ENCODE assay signal across 12 cellular contexts in the genomic region with DNA sequence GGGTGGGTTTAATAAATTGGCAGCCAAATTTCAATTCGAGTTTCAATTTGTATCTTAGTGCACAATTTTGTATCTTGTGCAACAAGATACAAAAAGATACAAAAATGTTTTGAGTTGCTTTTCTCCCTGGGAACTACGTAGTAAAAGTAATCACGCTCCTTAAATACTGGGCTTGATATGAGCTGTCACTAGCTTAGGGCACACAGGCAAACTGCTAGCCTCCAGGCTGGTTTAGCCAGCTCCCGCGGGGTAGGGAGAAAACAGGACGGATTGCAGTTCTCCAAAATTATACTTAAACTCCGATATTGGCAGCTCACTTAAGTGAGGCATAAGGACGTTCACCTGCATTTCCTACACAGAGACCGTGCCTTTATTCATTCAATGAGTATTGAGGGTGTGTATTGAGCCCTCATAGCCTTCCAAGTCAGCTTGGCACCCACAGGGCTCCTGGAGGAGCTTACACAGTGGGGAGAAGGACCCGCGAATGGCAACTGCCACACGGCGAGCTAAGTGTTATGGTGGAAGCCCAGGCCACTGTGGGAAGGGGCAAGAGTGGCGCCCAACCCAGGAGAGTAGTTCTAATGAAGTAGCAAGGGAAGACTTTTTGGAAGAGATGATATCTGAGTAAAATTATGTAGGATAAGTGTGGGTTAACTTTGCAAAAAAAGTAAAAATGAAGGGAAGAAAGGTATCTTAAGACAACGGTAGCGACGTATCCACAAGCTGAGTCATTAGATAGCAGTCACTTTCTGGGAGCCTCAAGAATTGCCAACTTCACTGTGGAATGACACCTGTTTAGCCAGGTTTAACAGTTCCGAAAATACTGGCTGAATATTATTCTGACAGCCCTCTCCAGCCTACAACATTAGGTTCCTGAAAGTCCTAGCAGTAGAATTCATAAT. TPM values are rescaled to one million over a fixed set of nuclear protein-coding genes. Genes with fewer than 3 reads are reported as not detected.
DNase-seq lines count a peak whose midpoint lies in the region; ATAC-seq, FAIRE-seq and TF ChIP-seq lines count a peak whose summit lies in the region.
"Had no signal": no experiment of that assay in that cellular context is flagged by ENCODE, and none has a peak within 500 bp of the region (broad histone marks: within the 10 kb centered on the region; RNA-seq: fewer than 3 reads in every experiment).

No MANE protein-coding gene starts in this region.

- H4K91ac ChIP-seq in H1 (replicated peaks; ENCODE audit: insufficient read length, low read length) = no peak overlapping the region

- H3K9me3 ChIP-seq in OCI-LY1 (ENCODE audit: low read length) (no peaks in the 10 kb centered on the region), H1 (ENCODE audit: insufficient read depth in 2 of 2, low read depth in 1 of 2, low read length in 1 of 2) (no peaks in the 10 kb centered on the region), psoas muscle (no peaks in the 10 kb centered on the region)
- H3K9me3 ChIP-seq: HAP-1 had no signal

- TF ChIP-seq EP300 in H1 (IDR thresholded peaks at IDR 0.05; ENCODE audit: borderline replicate concordance in 1 of 2, low read depth in 2 of 2, low read length in 2 of 2) = no peak

- DNase-seq in GM12864 (ENCODE audit: low read depth) (no peak), H1 (ENCODE audit: low read depth in 1 of 2, low spot score in 2 of 2) (no peak), psoas muscle (no peak), NCI-H146 treated with DMSO at 0.1 percent for 48 hours (lab: John Stamatoyannopoulos, UW; ENCODE audit: unreplicated experiment) (no peak), glomerular visceral epithelial cell (ENCODE audit: extremely low spot score) (no peak), sciatic nerve (ENCODE audit: low spot score) (no peak)
- DNase-seq: effector CD8-positive, alpha-beta T cell; stimulated activated CD4-positive, alpha-beta T cell treated with anti-CD3 and anti-CD28 coated beads, Interleukin-2, amount 100 ng/mL, for 24 hours had no signal

- H4K20me1 ChIP-seq in OCI-LY1 (ENCODE audit: insufficient read depth, low read length) (no peaks in the 10 kb centered on the region), H1 (replicated peaks in 1 of 2; ENCODE audit: control insufficient read depth in 1 of 2, insufficient read depth in 2 of 2, low read length in 2 of 2) (no peaks in the 10 kb centered on the region)

- H3K4me1 ChIP-seq in OCI-LY1 (ENCODE audit: insufficient read depth, low read length, severe bottlenecking) (peaks cover 73% of the 10 kb centered on the region), H1 (replicated peaks in 1 of 4; ENCODE audit: control insufficient read depth in 3 of 4, insufficient read depth in 4 of 4, low read length in 3 of 4) (peaks cover 0 to 3% (median 1%) of the 10 kb centered on the region in 4 experiments; a peak in 3 of 7 replicates), psoas muscle (peaks cover 39% of the 10 kb centered on the region)

- H3K4me2 ChIP-seq in OCI-LY1 (ENCODE audit: low read length) (peak overlapping the region; percentile 74), H1 (ENCODE audit: insufficient read depth in 1 of 2, low read depth in 2 of 2, low read length in 2 of 2) (peak overlapping the region in 1 of 2 experiments; percentile 78; a peak in 2 of 4 replicates)

- CTCF ChIA-PET in H1 (lab: Charles Lee; ENCODE audit: partially characterized antibody) = interaction anchor here (1.0 to 1.7 kb wide), 6 partner anchors 13 to 91 kb away, joined by 3 to 8 read pairs (median 4); no protein-coding TSS in a partner anchor

- H3K23ac ChIP-seq in H1 (ENCODE audit: insufficient read length) = no peak overlapping the region

- H3K9ac ChIP-seq in OCI-LY1 (ENCODE audit: low read length) = peak overlapping the region; percentile 100
- H3K9ac ChIP-seq in H1 (replicated peaks in 1 of 4; ENCODE audit: extremely low read depth in 1 of 4, low read depth in 3 of 4, low read length in 3 of 4) = 0 out of 7 replicates have a peak overlapping the region, but pooled peaks of 1 of the 4 experiments have one; percentile 20

- H2AK5ac ChIP-seq in H1 (ENCODE audit: low read depth, low read length) = no peak overlapping the region

- H3K27me3 ChIP-seq in OCI-LY1 (ENCODE audit: insufficient read depth, low read length) = no peaks in the 10 kb centered on the region
- no peaks in the 10 kb centered on the region for H3K27me3 ChIP-seq in H1 (replicated peaks in 1 of 4; ENCODE audit: control insufficient read depth in 3 of 4, extremely low read depth in 1 of 4, insufficient read depth in 3 of 4, low read length in 3 of 4)
- no peaks in the 10 kb centered on the region for H3K27me3 ChIP-seq in psoas muscle (ENCODE audit: insufficient read depth in 3 of 3, low read length in 2 of 3)

- H3K79me1 ChIP-seq in H1 (ENCODE audit: low read depth, low read length) = no peaks in the 10 kb centered on the region

- H2BK15ac ChIP-seq in H1 (ENCODE audit: low read length) = no peak overlapping the region

- H2BK20ac ChIP-seq in H1 (ENCODE audit: low read length) = no peak overlapping the region

- POLR2A ChIA-PET in H1 (lab: Charles Lee; ENCODE audit: partially characterized antibody) = interaction anchor here (1.3 to 2.0 kb wide), 6 partner anchors 12 to 82 kb away, joined by 3 to 10 read pairs (median 8); no protein-coding TSS in a partner anchor

- H3K79me2 ChIP-seq in OCI-LY1 (ENCODE audit: insufficient read depth, low read length) (peaks cover 28% of the 10 kb centered on the region), H1 (ENCODE audit: control insufficient read depth in 1 of 2, insufficient read depth in 2 of 2, low read length in 2 of 2) (peaks cover 16 to 27% of the 10 kb centered on the region in 2 experiments)

- TF ChIP-seq CTCF in GM12864 (IDR thresholded peaks at IDR 0.05; ENCODE audit: low read depth, low read length, missing control alignments) (no peak), OCI-LY1 (IDR thresholded peaks at IDR 0.05; ENCODE audit: low read length) (no peak), H1 (IDR thresholded peaks at IDR 0.05; ENCODE audit: control extremely low read depth in 1 of 3, insufficient read depth in 1 of 3, low read depth in 1 of 3, low read length in 3 of 3) (no peak), psoas muscle (IDR thresholded peaks at IDR 0.05) (no peak)

- 0 out of 2 replicates have a peak, but pooled peaks cover 3% of the 10 kb centered on the region for H3F3A ChIP-seq in OCI-LY1 (ENCODE audit: insufficient read depth, low read length)

- H3K18ac ChIP-seq in H1 (ENCODE audit: extremely low read depth, low read length) = no peak overlapping the region

- TF ChIP-seq RAD21 in H1 (IDR thresholded peaks at IDR 0.05 in 1 of 2, conservative IDR thresholded peaks at IDR 0.05 in 1 of 2; ENCODE audit: low read depth in 2 of 2, low read length in 2 of 2) = no peak

- no peak overlapping the region for H3K4ac ChIP-seq in H1 (replicated peaks; ENCODE audit: insufficient read length, low read depth, low read length)

- ATAC-seq in psoas muscle (no peak), GM19324 (IDR thresholded peaks at IDR 0.05; ENCODE audit: low FRiP score, unreplicated experiment) (no peak), sciatic nerve (no peak)
- ATAC-seq: HepG2 had no signal

- H2BK5ac ChIP-seq in H1 (ENCODE audit: low read depth, low read length) = no peak overlapping the region; the same call in 1 of the 2 replicates

- no peak for TF ChIP-seq POLR2A in H1 (IDR thresholded peaks at IDR 0.05; ENCODE audit: control extremely low read depth in 1 of 2, low read depth in 2 of 2, low read length in 2 of 2)

- H2AFZ ChIP-seq in OCI-LY1 (ENCODE audit: low read length) (no peak overlapping the region), H1 (ENCODE audit: low read length) (no peak overlapping the region)

- H3K14ac ChIP-seq in H1 (ENCODE audit: insufficient read length) = no peak overlapping the region

- no peak for FAIRE-seq in H1 (lab: Jason Lieb, UNC)
- FAIRE-seq: HepG2 had no signal

- H3K36me3 ChIP-seq in OCI-LY1 (ENCODE audit: insufficient read depth, low read length) = peaks cover 21% of the 10 kb centered on the region
- H3K36me3 ChIP-seq in H1 (ENCODE audit: control insufficient read depth in 2 of 4, insufficient read depth in 4 of 4, low read length in 3 of 4) = peaks cover 0 to 3% (median 0%) of the 10 kb centered on the region in 4 experiments; a peak in 2 of 8 replicates
- peaks cover 0 to 7% of the 10 kb centered on the region in 2 donors for H3K36me3 ChIP-seq in psoas muscle (ENCODE audit: insufficient read depth in 1 of 2, low read depth in 1 of 2)

- WGBS in H1 (ENCODE audit: extremely low coverage in 1 of 2, insufficient coverage in 1 of 2, insufficient read length in 1 of 2, insufficient replicate concordance in 2 of 2, low coverage in 1 of 2, low lambda C conversion rate in 2 of 2, missing lambda C conversion rate in 1 of 2), 2 experiments = 79% methylated on average over 18 of the region's 18 CpGs; no CpG with 5 or more reads in 1 of the 2 experiments
- WGBS in psoas muscle, 3 donors = 51 to 63% (median 54%) methylated on average over 18 of the region's 18 CpGs

- H4K5ac ChIP-seq in H1 (ENCODE audit: insufficient read length, low read depth, low read length) = peak overlapping the region; percentile 31

- H3K27ac ChIP-seq in OCI-LY1 (ENCODE audit: low read depth, low read length, poor library complexity, severe bottlenecking) = peak overlapping the region; percentile 28
- no peak overlapping the region for H3K27ac ChIP-seq in H1 (ENCODE audit: low read depth, low read length)
- H3K27ac ChIP-seq in psoas muscle = peak overlapping the region; percentile 100

- H2BK120ac ChIP-seq in H1 (replicated peaks; ENCODE audit: low read depth, low read length) = no peak overlapping the region

- no peaks in the 10 kb centered on the region for H3K9me2 ChIP-seq in OCI-LY1 (ENCODE audit: low read depth, low read length)

- H4K8ac ChIP-seq in H1 (ENCODE audit: extremely low read depth, insufficient read depth, low read length) = peak overlapping the region; percentile 38; the same call in 1 of the 2 replicates

- no peak overlapping the region for H2BK12ac ChIP-seq in H1 (ENCODE audit: low read depth, low read length)

- no peaks in the 10 kb centered on the region; the same call in 1 of the 2 replicates for H3K23me2 ChIP-seq in H1 (ENCODE audit: low read depth, low read length)

- intact Hi-C loops in psoas muscle (cut with DNase I) = loop anchor here (5.0 to 10.0 kb wide), 4 partner anchors 54 to 294 kb away; a partner anchor contains a TSS
- intact Hi-C loops in sciatic nerve (cut with DNase I) = no loop called here

- H3K4me3 ChIP-seq in GM12864 (ENCODE audit: low read depth, low read length) (peak overlapping the region; percentile 79), OCI-LY1 (ENCODE audit: low read depth, low read length, poor library complexity, severe bottlenecking) (peak overlapping the region; percentile 92), H1 (ENCODE audit: extremely low read depth in 1 of 4, insufficient read depth in 2 of 4, low read depth in 3 of 4, low read length in 4 of 4) (peak overlapping the region in 1 of 4 experiments; percentile 98; a peak in 1 of 8 replicates), psoas muscle (peak overlapping the region; percentile 82)

- no peak overlapping the region for H3K56ac ChIP-seq in H1 (replicated peaks; ENCODE audit: insufficient read length, low read depth, low read length)

RNA-seq across cellular contexts. Expression of a gene that starts 1.6 kb away (rescaled TPM):
- total RNA-seq in H1 (2021; fragmentation: NEBNext Ultra II Directional; extraction: Animal tissue kit (Norgen Biotek cat#: 25700)) = 21.7 and 23.7 TPM in 2 replicates
- polyA plus RNA-seq in H1 (2011; rRNA removed) (24.5 and 42.3 TPM in 2 replicates), psoas muscle (10 to 100 TPM; 19.5 to 27.3 (median 20.7) TPM)
- 26.6 TPM for polyA plus RNA-seq in H1 (2011; cell fraction: cytosol; rRNA removed)
- 44.8 TPM for polyA plus RNA-seq in H1 (2011; cell fraction: nucleus; rRNA removed)
- polyA plus RNA-seq in H1 (2012, experiment 1 of 2) = 15.1 to 18.7 TPM (median 17.7 TPM) in 4 replicates
- 3.3 TPM for polyA plus RNA-seq in H1 (2012, experiment 2 of 2)
- polyA plus RNA-seq in H1 (2013, experiment 1 of 2) = 14.8 TPM
- polyA plus RNA-seq in H1 (2013, experiment 2 of 2) = 14.8 TPM
- polyA minus RNA-seq in H1 (2011; rRNA and poly(A)+ RNA removed) = 73.2 and 104 TPM in 2 replicates
- 31.2 TPM for polyA minus RNA-seq in H1 (2011; cell fraction: cytosol; rRNA and poly(A)+ RNA removed)
- polyA minus RNA-seq in H1 (2011; cell fraction: nucleus; rRNA and poly(A)+ RNA removed) = 88.6 TPM
- total RNA-seq in psoas muscle (10 to 100 TPM; 20.7 to 37.1 (median 27.1) TPM), sciatic nerve (63.6 TPM)
